22 cellular contexts compared by ENCODE assay signal in the genomic region with DNA sequence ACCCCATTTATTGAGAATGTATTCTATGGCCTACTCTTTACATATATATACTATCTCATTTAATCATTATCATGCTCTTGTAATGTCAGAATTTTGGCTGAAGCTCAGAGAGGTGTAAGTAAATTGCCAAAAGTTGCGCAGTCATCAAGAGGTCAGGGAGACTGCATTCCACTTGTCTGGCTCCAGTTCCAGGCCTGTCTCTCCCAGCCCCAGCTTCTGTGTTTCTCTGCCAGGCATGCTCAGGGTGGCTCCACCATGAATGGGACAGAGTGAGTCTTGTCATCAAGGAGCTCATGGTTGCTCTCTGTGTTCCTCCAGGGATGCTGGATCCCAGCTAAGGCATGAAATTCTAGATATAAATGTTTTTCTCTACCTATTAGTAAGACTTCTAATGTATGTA.
DNase-seq lines count a peak whose midpoint lies in the region; TF ChIP-seq lines count a peak whose summit lies in the region.
"Had no signal": no experiment of that assay in that cellular context is flagged by ENCODE, and none has a peak within 500 bp of the region (broad histone marks: within the 10 kb centered on the region; RNA-seq: fewer than 3 reads in every experiment).

No MANE protein-coding gene starts in this region.

- no peaks in the 10 kb centered on the region for H3K9me3 ChIP-seq in adrenal gland (replicated peaks in 1 of 3)
- no peaks in the 10 kb centered on the region for H3K9me3 ChIP-seq in osteoblast (ENCODE audit: low read depth, low read length)
- H3K9me3 ChIP-seq: Caco-2, SK-N-SH had no signal

- no peaks in the 10 kb centered on the region for H3K79me2 ChIP-seq in osteoblast (ENCODE audit: insufficient read depth, low read length)

- intact Hi-C loops in adrenal gland (cut with DNase I) = no loop called here

- H3K27ac ChIP-seq in adrenal gland (no peak overlapping the region), osteoblast (ENCODE audit: low read depth, low read length) (no peak overlapping the region)
- H3K27ac ChIP-seq: C4-2B, HL-60 had no signal

- DNase-seq in EH (ENCODE audit: low read depth) = peak; percentile 24
- DNase-seq in adrenal gland = peak in 4 of 7 donors; percentile 22 to 53 (median 38)
- DNase-seq in choroid plexus epithelial cell (ENCODE audit: low read depth) = peak; percentile 28
- DNase-seq in osteoblast (ENCODE audit: insufficient read length, low spot score, missing footprints) = peak; percentile 68
- no peak for DNase-seq in cortex of kidney (lab: John Stamatoyannopoulos, UW)
- no peak for DNase-seq in NCI-H146 treated with DMSO at 0.1 percent for 48 hours (lab: John Stamatoyannopoulos, UW; ENCODE audit: unreplicated experiment)
- DNase-seq in mesenteric fat pad (ENCODE audit: low spot score) = no peak
- DNase-seq: Caco-2; CD8-positive, alpha-beta T cell; DMS79; Karpas-422; MV-4-11; NCI-H1105; NCI-H1436 treated with DMSO at 0.1 percent for 48 hours; NCI-H1930; NCI-H2107; NCI-H446; NCI-H524 treated with DMSO at 0.1 percent for 48 hours; NCI-H774; SK-N-SH had no signal

- H3K36me3 ChIP-seq in adrenal gland (replicated peaks in 1 of 2) (no peaks in the 10 kb centered on the region), osteoblast (ENCODE audit: insufficient read depth, low read length) (no peaks in the 10 kb centered on the region)

- TF ChIP-seq CTCF in adrenal gland (IDR thresholded peaks at IDR 0.05) (no peak), choroid plexus epithelial cell (conservative IDR thresholded peaks at IDR 0.05; ENCODE audit: low read depth, low read length) (no peak), osteoblast (IDR thresholded peaks at IDR 0.05; ENCODE audit: extremely low read depth, low read depth, low read length) (no peak)

- H3K4me1 ChIP-seq in adrenal gland (replicated peaks in 1 of 2) (no peaks in the 10 kb centered on the region), osteoblast (ENCODE audit: insufficient read depth, low read length) (no peaks in the 10 kb centered on the region)
- H3K4me1 ChIP-seq: Caco-2 had no signal

- no peak for TF ChIP-seq POLR2A in adrenal gland (IDR thresholded peaks at IDR 0.05)

- H3K4me2 ChIP-seq in osteoblast (ENCODE audit: insufficient read depth, low read length) = no peak overlapping the region
- H3K4me2 ChIP-seq: SK-N-SH had no signal

- no peak overlapping the region for H2AFZ ChIP-seq in osteoblast (ENCODE audit: low read length)

- 57 to 81% (median 65%) methylated on average over 1 of the region's 1 CpG for WGBS in adrenal gland, 4 donors

- H3K27me3 ChIP-seq in adrenal gland (no peaks in the 10 kb centered on the region), osteoblast (ENCODE audit: insufficient read depth, low read length) (no peaks in the 10 kb centered on the region)

- no peaks in the 10 kb centered on the region for H4K20me1 ChIP-seq in osteoblast (ENCODE audit: insufficient read depth, low read length)

- H3K4me3 ChIP-seq in adrenal gland (no peak overlapping the region), choroid plexus epithelial cell (ENCODE audit: low read depth, low read length) (no peak overlapping the region), osteoblast (ENCODE audit: insufficient read depth, low read length) (no peak overlapping the region)

Comparison
In these comparisons a context has a peak if more than half of its experiments do, and no peak if none do; other contexts are left out.
1. DNase-seq: peak in EH (single experiment), adrenal gland (4 of 7), choroid plexus epithelial cell (single experiment) and osteoblast (single experiment); none in cortex of kidney (single experiment), NCI-H146 treated with DMSO at 0.1 percent for 48 hours (single experiment) and mesenteric fat pad (single experiment).